8 cellular contexts compared by ENCODE assay signal in the genomic region with DNA sequence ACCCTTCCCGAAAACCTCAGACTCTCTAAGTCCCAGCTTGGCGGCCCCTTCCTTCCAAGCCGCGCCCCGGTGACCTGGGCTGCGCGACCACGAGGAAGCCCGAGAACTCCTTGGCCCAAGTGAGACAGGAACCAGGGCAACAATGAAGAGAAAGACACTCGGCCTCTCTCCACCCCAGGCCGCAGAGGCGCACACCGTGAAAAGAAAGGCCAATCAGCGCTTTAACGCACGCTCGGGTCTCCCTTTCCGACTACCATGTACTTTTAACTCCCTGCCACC.
A peak's percentile ranks its signal among the peaks of the same experiment; 100 is the strongest.
DNase-seq lines count a peak whose midpoint lies in the region; TF ChIP-seq lines count a peak whose summit lies in the region.

No MANE protein-coding gene starts in this region.

- H3K36me3 Mint-ChIP-seq in T-helper 1 cell treated with Interleukin-12 subunit alpha and Interleukin-12 subunit beta and Interleukin-4 antibody, amounts not matched to agents 30 μg/mL and 1 μg/mL, for 36 hours (ENCODE audit: low read depth) = peaks cover 2% of the 10 kb centered on the region

- H3K36me3 ChIP-seq in left ventricle myocardium inferior = no peaks in the 10 kb centered on the region

- H3K27ac ChIP-seq in left ventricle myocardium inferior (replicated peaks) = peak overlapping the region; percentile 84

- H3K4me3 ChIP-seq in WI38 (ENCODE audit: low read depth, low read length) (peak overlapping the region; percentile 66), left ventricle myocardium inferior (peak overlapping the region; percentile 74), skeletal muscle cell (ENCODE audit: low read depth, low read length) (peak overlapping the region; percentile 77)

- TF ChIP-seq CTCF in WI38 (IDR thresholded peaks at IDR 0.05; ENCODE audit: low read depth, low read length) (no peak), left ventricle myocardium inferior (IDR thresholded peaks at IDR 0.05; ENCODE audit: borderline replicate concordance) (no peak)

- peaks cover 29% of the 10 kb centered on the region for H3K4me1 Mint-ChIP-seq in T-helper 1 cell treated with Interleukin-12 subunit alpha and Interleukin-12 subunit beta and Interleukin-4 antibody, amounts not matched to agents 30 μg/mL and 1 μg/mL, for 36 hours (ENCODE audit: low read depth)

- intact Hi-C loops in left ventricle myocardium inferior (cut with micrococcal nuclease) = no loop called here

- peak overlapping the region; percentile 85 for H3K4me3 Mint-ChIP-seq in T-helper 1 cell treated with Interleukin-12 subunit alpha and Interleukin-12 subunit beta and Interleukin-4 antibody, amounts not matched to agents 30 μg/mL and 1 μg/mL, for 36 hours

- H3K27me3 ChIP-seq in left ventricle myocardium inferior (ENCODE audit: low read depth) = peaks cover 98% of the 10 kb centered on the region

- H3K27me3 Mint-ChIP-seq in T-helper 1 cell treated with Interleukin-12 subunit alpha and Interleukin-12 subunit beta and Interleukin-4 antibody, amounts not matched to agents 30 μg/mL and 1 μg/mL, for 36 hours (ENCODE audit: low read depth) = peaks cover 89% of the 10 kb centered on the region

- DNase-seq in T-helper 1 cell (no peak), left ventricle myocardium inferior (no peak), skeletal muscle cell (ENCODE audit: low read depth) (no peak), amniotic stem cell (lab: John Stamatoyannopoulos, UW) (no peak), NCI-H1092 treated with DMSO at 0.1 percent for 48 hours (lab: John Stamatoyannopoulos, UW) (no peak)
- DNase-seq in stimulated activated CD8-positive, alpha-beta memory T cell treated with anti-CD3 and anti-CD28 coated beads, Interleukin-4, amount 100 ng/mL, for 48 hours = no peak

- H3K9me3 Mint-ChIP-seq in T-helper 1 cell treated with Interleukin-12 subunit alpha and Interleukin-12 subunit beta and Interleukin-4 antibody, amounts not matched to agents 30 μg/mL and 1 μg/mL, for 36 hours = no peaks in the 10 kb centered on the region

- H3K27ac Mint-ChIP-seq in T-helper 1 cell treated with Interleukin-12 subunit alpha and Interleukin-12 subunit beta and Interleukin-4 antibody, amounts not matched to agents 30 μg/mL and 1 μg/mL, for 36 hours = peak overlapping the region; percentile 73

- no peaks in the 10 kb centered on the region for H3K9me3 ChIP-seq in left ventricle myocardium inferior (replicated peaks)

- peaks cover 48% of the 10 kb centered on the region for H3K4me1 ChIP-seq in left ventricle myocardium inferior
